In the genomic region with DNA sequence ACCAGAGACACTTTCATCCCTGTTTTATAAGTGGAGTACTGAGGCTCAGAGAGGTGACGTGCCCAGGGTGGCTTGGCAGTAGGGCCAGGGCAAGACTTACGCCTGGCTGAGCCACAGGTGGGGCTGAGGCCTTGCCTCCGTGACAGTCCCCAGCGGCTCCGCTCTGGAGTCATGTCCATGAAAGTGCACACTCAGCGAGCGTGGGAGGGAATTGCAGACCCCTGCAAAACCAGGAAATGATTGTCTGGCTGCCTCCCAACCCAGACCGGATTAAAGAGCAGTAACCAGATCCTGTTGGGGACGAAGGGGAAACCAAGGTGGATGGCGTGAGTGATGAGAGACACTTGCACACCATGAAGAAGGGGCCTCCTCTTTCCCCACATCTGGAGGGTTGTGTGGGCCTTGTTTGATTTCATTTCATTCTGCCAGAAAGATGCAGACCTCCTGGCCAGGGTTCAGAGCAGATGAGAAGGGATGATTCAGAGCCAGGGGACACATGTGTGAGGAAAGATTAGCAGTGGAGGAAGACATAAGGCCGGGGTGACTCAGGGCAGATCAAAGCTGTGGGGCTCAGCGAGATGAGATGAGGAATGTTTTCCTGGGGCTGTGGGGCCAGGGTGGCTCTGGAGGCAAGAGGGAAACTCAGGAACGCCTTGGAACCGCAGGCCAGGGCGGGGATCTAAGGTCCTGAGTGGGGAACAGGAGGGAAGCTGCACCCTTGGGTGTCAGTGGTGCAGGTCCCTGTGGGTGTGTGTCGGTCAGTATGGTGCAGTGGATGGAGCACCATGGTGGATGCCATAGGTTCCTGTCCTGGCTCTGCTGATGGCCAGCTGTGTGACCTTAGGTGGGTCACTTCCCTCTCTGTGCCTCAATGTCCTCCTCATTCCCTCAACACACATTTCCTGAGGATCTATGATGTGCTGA, we compare ENCODE assay signal across 11 cellular contexts. TPM values are rescaled to one million over a fixed set of nuclear protein-coding genes. Genes with fewer than 3 reads are reported as not detected.
DNase-seq lines count a peak whose midpoint lies in the region; ATAC-seq, FAIRE-seq and TF ChIP-seq lines count a peak whose summit lies in the region.
"Had no signal": no experiment of that assay in that cellular context is flagged by ENCODE, and none has a peak within 500 bp of the region (broad histone marks: within the 10 kb centered on the region; RNA-seq: fewer than 3 reads in every experiment).

No MANE protein-coding gene starts in this region.

- H3K27me3 ChIP-seq in right cardiac atrium (ENCODE audit: control insufficient read depth, insufficient read depth) (no peaks in the 10 kb centered on the region), vagina (no peaks in the 10 kb centered on the region)

- peaks cover 1% of the 10 kb centered on the region for H3K9me3 ChIP-seq in right cardiac atrium (ENCODE audit: control insufficient read depth, low read length)
- no peaks in the 10 kb centered on the region for H3K9me3 ChIP-seq in vagina

- H3K27ac ChIP-seq in right cardiac atrium (ENCODE audit: low read length) (no peak overlapping the region), vagina (peak overlapping the region; percentile 79)

- H3K4me1 ChIP-seq in right cardiac atrium (ENCODE audit: control insufficient read depth, insufficient read depth, low read length) = no peaks in the 10 kb centered on the region
- H3K4me1 ChIP-seq in vagina = peaks cover 16% of the 10 kb centered on the region

- intact Hi-C loops in right cardiac atrium (cut with DNase I) (no loop called here), Right ventricle myocardium superior (cut with DNase I) (no loop called here), vagina (cut with DNase I) (no loop called here)

- TF ChIP-seq POLR2A in vagina (IDR thresholded peaks at IDR 0.05) (no peak), GM12891 (IDR thresholded peaks at IDR 0.05; ENCODE audit: low read depth, low read length) (no peak)

- no peak for DNase-seq in right cardiac atrium
- DNase-seq in Right ventricle myocardium superior = no peak
- peak; percentile 94 for DNase-seq in amniotic epithelial cell (ENCODE audit: low read depth)
- DNase-seq in left lobe of liver (ENCODE audit: low spot score) = no peak
- DNase-seq in vagina (ENCODE audit: extremely low spot score in 2 of 2) = no peak
- no peak for DNase-seq in GM12891 (ENCODE audit: insufficient read length, low spot score)
- DNase-seq in NCI-H2227 (lab: John Stamatoyannopoulos, UW; ENCODE audit: unreplicated experiment) = no peak
- DNase-seq: activated T-cell treated with anti-CD3 and anti-CD28 coated beads, Interleukin-2, amount 50 U/mL, for 24 hours; DMS153; NCI-H2227 treated with DMSO at 0.1 percent for 48 hours had no signal

- no peak overlapping the region for H3K4me3 ChIP-seq in right cardiac atrium (ENCODE audit: low read length)
- H3K4me3 ChIP-seq in vagina = no peak overlapping the region

- ATAC-seq in right cardiac atrium = peak; percentile 17 to 71
- no peak for ATAC-seq in Right ventricle myocardium superior (ENCODE audit: poor library complexity)
- peak; percentile 31 for ATAC-seq in left lobe of liver
- no peak for ATAC-seq in GM21825 (IDR thresholded peaks at IDR 0.05; ENCODE audit: unreplicated experiment)

- no peak for FAIRE-seq in GM12891 (lab: Jason Lieb, UNC)

- no peaks in the 10 kb centered on the region for H3K36me3 ChIP-seq in vagina

- no peak for TF ChIP-seq CTCF in vagina (IDR thresholded peaks at IDR 0.05)

- 48% methylated on average over 16 of the region's 16 CpGs for WGBS in right cardiac atrium

TF ChIP-seq in GM12891, 5 proteins besides CTCF, POLR2A, EP300 and RAD21:
- TF ChIP-seq TAF1 (IDR thresholded peaks at IDR 0.05; ENCODE audit: low read depth, low read length) = no peak
- no peak for TF ChIP-seq POLR2AphosphoS5 (IDR thresholded peaks at IDR 0.05; ENCODE audit: low read depth, low read length)
TF ChIP-seq in GM12891: peak in this region for 0.

RNA-seq across cellular contexts. Expression of a gene that starts 29.9 kb away (rescaled TPM):
- total RNA-seq in right cardiac atrium = 10 to 100 TPM; 27.7 to 49.9 (median 44.9) TPM
- 72.1 TPM for polyA plus RNA-seq in right cardiac atrium
- total RNA-seq in Right ventricle myocardium superior = 30.3 TPM
- 10.5 TPM for total RNA-seq in left lobe of liver
- total RNA-seq in vagina = 66.3 TPM
- 2.0 TPM for polyA plus RNA-seq in GM12891 (2012; ENCODE audit: low read depth, missing spikeins)

Comparison
In these comparisons a context has a peak if more than half of its experiments do, and no peak if none do; other contexts are left out.
1. ATAC-seq: peak in right cardiac atrium (2 of 2) and left lobe of liver (single experiment); none in Right ventricle myocardium superior (single experiment) and GM21825 (single experiment).